8 cellular contexts compared by ENCODE assay signal in the genomic region with DNA sequence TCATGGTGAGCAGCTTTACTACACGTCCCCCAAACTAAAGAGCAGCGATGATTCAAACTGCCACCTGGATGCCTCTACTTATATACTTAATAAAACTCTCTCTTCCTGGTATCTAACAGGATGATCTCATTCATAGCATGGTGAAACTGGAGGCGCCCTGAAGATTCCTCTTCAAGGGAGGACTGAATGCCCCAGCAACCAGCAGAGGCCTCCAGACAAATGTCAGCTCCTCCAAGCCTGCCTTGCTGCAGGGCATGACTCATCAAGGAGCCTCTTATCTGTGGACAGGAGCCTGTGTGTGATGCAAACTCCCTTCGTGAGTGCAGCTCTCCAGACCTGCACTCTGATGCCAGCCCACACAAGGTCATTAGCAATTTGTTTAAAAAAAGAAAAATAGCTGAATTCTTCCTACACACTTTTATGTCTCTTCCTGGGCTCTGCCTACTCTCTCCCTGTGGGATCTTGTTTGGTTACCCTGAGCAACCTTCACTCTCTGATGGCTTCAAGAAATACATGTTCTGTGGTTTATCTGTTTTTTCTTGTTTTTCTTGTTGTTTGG. TPM values are rescaled to one million over a fixed set of nuclear protein-coding genes. Genes with fewer than 3 reads are reported as not detected.
A peak's percentile ranks its signal among the peaks of the same experiment; 100 is the strongest.
DNase-seq lines count a peak whose midpoint lies in the region; ATAC-seq and TF ChIP-seq lines count a peak whose summit lies in the region.

No MANE protein-coding gene starts in this region.

- no peak overlapping the region for H3K4me3 ChIP-seq in right atrium auricular region

- peaks cover 0 to 9% of the 10 kb centered on the region in 2 donors for H3K4me1 ChIP-seq in right atrium auricular region

- no peaks in the 10 kb centered on the region for H3K27me3 ChIP-seq in right atrium auricular region

- H3K36me3 ChIP-seq in right atrium auricular region, result peaks cover 15% of the 10 kb centered on the region

- H3K27ac ChIP-seq in right atrium auricular region, result no peak overlapping the region

- no peaks in the 10 kb centered on the region for H3K9me3 ChIP-seq in right atrium auricular region

- no peak for ATAC-seq in GM18511 (IDR thresholded peaks at IDR 0.05; ENCODE audit: unreplicated experiment)

- TF ChIP-seq CTCF in right atrium auricular region (IDR thresholded peaks at IDR 0.05), result no peak

- DNase-seq in DMS53 treated with DMSO at 0.1 percent for 48 hours (lab: John Stamatoyannopoulos, UW; ENCODE audit: unreplicated experiment), result peak; percentile 95
- DNase-seq in NCI-H2029 (lab: John Stamatoyannopoulos, UW), result peak; percentile 82
- peak; percentile 37 for DNase-seq in activated T-cell treated with anti-CD3 and anti-CD28 coated beads for 24 hours (ENCODE audit: low read depth)
- peak; percentile 64 for DNase-seq in right atrium auricular region (ENCODE audit: low spot score)
- DNase-seq in stimulated activated CD8-positive, alpha-beta memory T cell treated with anti-CD3 and anti-CD28 coated beads, Interleukin-12 subunit alpha, Interleukin-12 subunit beta, amount 100 ng/mL, for 1 hour (ENCODE audit: low read depth), result peak; percentile 15
- DNase-seq in NCI-H774 (lab: John Stamatoyannopoulos, UW), result no peak
- no peak for DNase-seq in GDM1 (lab: John Stamatoyannopoulos, UW)

RNA-seq across cellular contexts. Expression of a gene that starts 30.2 kb away (rescaled TPM):
- 10 to 100 TPM; 11.3 to 18.9 TPM for total RNA-seq in right atrium auricular region

Comparison
In these comparisons a context has a peak if more than half of its experiments do, and no peak if none do; other contexts are left out.
1. DNase-seq: peak in DMS53 treated with DMSO at 0.1 percent for 48 hours (single experiment), NCI-H2029 (single experiment), activated T-cell treated with anti-CD3 and anti-CD28 coated beads for 24 hours (single experiment), right atrium auricular region (single experiment) and stimulated activated CD8-positive, alpha-beta memory T cell treated with anti-CD3 and anti-CD28 coated beads, Interleukin-12 subunit alpha, Interleukin-12 subunit beta, amount 100 ng/mL, for 1 hour (single experiment); none in NCI-H774 (single experiment) and GDM1 (single experiment).